In the genomic region with DNA sequence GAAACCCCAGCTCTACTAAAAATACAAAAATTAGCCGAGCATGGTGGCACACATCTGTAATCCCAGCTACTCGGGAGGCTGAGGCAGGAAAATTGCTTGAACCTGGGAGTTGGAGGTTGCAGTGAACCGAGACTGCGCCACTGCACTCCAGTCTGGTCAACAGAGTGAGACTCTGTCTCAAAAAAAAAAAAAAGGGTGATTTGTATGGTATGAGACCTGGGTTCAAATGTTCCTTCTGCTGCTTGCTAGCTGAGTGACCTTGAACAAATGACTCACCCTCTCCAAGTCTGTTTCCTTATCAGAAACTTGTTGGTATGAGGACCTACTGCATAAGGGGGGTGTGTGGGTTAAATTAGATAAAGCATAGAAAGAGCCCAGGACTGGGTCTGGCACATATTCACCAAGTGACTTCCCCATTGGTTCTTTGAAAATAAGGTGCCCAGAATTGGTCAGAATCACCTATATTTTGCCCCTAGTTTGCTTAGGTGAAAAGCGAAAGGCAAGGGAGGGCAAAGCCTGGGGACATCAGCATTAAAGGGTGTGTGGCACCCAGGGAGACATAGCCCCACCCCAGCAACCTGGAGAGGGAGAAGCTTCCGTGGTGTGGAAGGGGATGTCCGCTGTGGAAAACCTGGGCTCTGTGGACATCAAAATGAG, we compare ENCODE assay signal across 10 cellular contexts. TPM values are rescaled to one million over a fixed set of nuclear protein-coding genes. Genes with fewer than 3 reads are reported as not detected.
DNase-seq lines count a peak whose midpoint lies in the region; ATAC-seq and TF ChIP-seq lines count a peak whose summit lies in the region.
"Had no signal": no experiment of that assay in that cellular context is flagged by ENCODE, and none has a peak within 500 bp of the region (broad histone marks: within the 10 kb centered on the region; RNA-seq: fewer than 3 reads in every experiment).

No MANE protein-coding gene starts in this region.

- no peak overlapping the region for H3K4me2 ChIP-seq in OCI-LY7 (ENCODE audit: low read length)

- no peak for TF ChIP-seq POLR2A in gastrocnemius medialis (IDR thresholded peaks at IDR 0.05)

- no peaks in the 10 kb centered on the region for H3K27me3 Mint-ChIP-seq in CD8-positive, alpha-beta memory T cell
- no peaks in the 10 kb centered on the region for H3K27me3 Mint-ChIP-seq in effector memory CD8-positive, alpha-beta T cell

- H3K4me1 Mint-ChIP-seq in CD8-positive, alpha-beta memory T cell = peaks cover 42 to 67% (median 59%) of the 10 kb centered on the region in 3 donors
- H3K4me1 Mint-ChIP-seq in effector memory CD8-positive, alpha-beta T cell (ENCODE audit: low read depth in 2 of 2) = peaks cover 30 to 46% of the 10 kb centered on the region in 2 donors

- H3K9me3 Mint-ChIP-seq in CD8-positive, alpha-beta memory T cell = no peaks in the 10 kb centered on the region
- H3K9me3 Mint-ChIP-seq in effector memory CD8-positive, alpha-beta T cell = no peaks in the 10 kb centered on the region

- CTCF ChIA-PET in CD8-positive, alpha-beta memory T cell (lab: Charles Lee) = interaction anchor here (0.9 to 1.8 kb wide), 3 partner anchors 40 to 98 kb away, joined by 3 to 7 read pairs (median 6); no protein-coding TSS in a partner anchor
- CTCF ChIA-PET in OCI-LY7 (lab: Charles Lee; ENCODE audit: unreplicated experiment) = no interaction called here

- peak overlapping the region in 2 of 7 donors; percentile 8 to 49 for H3K4me3 Mint-ChIP-seq in CD8-positive, alpha-beta memory T cell
- peak overlapping the region in 1 of 2 donors; percentile 27 for H3K4me3 Mint-ChIP-seq in effector memory CD8-positive, alpha-beta T cell

- ATAC-seq in effector memory CD8-positive, alpha-beta T cell (replicated peaks) = no peak
- peak in 1 of 2 donors; percentile 18 for ATAC-seq in gastrocnemius medialis

- peaks cover 37% of the 10 kb centered on the region for H3K4me1 ChIP-seq in CD8-positive, alpha-beta memory T cell (ENCODE audit: insufficient read depth, low read length)
- H3K4me1 ChIP-seq in gastrocnemius medialis (peaks cover 36 to 55% of the 10 kb centered on the region in 2 donors), OCI-LY7 (ENCODE audit: insufficient read depth, low read length, poor library complexity, severe bottlenecking) (peaks cover 31% of the 10 kb centered on the region)

- H3K36me3 Mint-ChIP-seq in CD8-positive, alpha-beta memory T cell = peaks cover 0 to 26% (median 6%) of the 10 kb centered on the region in 3 donors
- H3K36me3 Mint-ChIP-seq in effector memory CD8-positive, alpha-beta T cell (ENCODE audit: insufficient read depth) = peaks cover 11% of the 10 kb centered on the region

- H3K27me3 ChIP-seq in CD8-positive, alpha-beta memory T cell (ENCODE audit: insufficient read depth, low read length, poor library complexity, severe bottlenecking) = no peaks in the 10 kb centered on the region
- no peaks in the 10 kb centered on the region for H3K27me3 ChIP-seq in gastrocnemius medialis

- H3K79me2 ChIP-seq in OCI-LY7 (ENCODE audit: insufficient read depth, low read depth, low read length) = peaks cover 83% of the 10 kb centered on the region

- no peak for TF ChIP-seq CTCF in gastrocnemius medialis (IDR thresholded peaks at IDR 0.05 in 4 of 5, conservative IDR thresholded peaks at IDR 0.05 in 1 of 5)
- TF ChIP-seq CTCF in OCI-LY7 (conservative IDR thresholded peaks at IDR 0.05; ENCODE audit: low read length) = no peak

- in situ Hi-C loops in gastrocnemius medialis (cut with MboI; ENCODE audit: low sequenced_read_pairs in 4 of 4) = no loop called here

- no TSS peak for BruUV-seq in OCI-LY7 (replicated peaks; lab: Mats Ljungman, UMichigan)

- intact Hi-C loops in gastrocnemius medialis (cut with DNase I; ENCODE audit: low total_unique reads) (loop anchor here (5.0 kb wide), 1 partner anchor 1266 kb away; no protein-coding TSS in a partner anchor), OCI-LY7 (cut with micrococcal nuclease; ENCODE audit: unreplicated experiment) (no loop called here)

- H3K27ac Mint-ChIP-seq in CD8-positive, alpha-beta memory T cell = peak overlapping the region in 7 of 8 donors; percentile 40 to 87 (median 71)
- peak overlapping the region; percentile 60 to 74 for H3K27ac Mint-ChIP-seq in effector memory CD8-positive, alpha-beta T cell

- no peaks in the 10 kb centered on the region for H3K9me3 ChIP-seq in CD8-positive, alpha-beta memory T cell (ENCODE audit: low read length)
- H3K9me3 ChIP-seq in gastrocnemius medialis = no peaks in the 10 kb centered on the region
- no peaks in the 10 kb centered on the region for H3K9me3 ChIP-seq in OCI-LY7 (ENCODE audit: low read length)

- POLR2A ChIA-PET in CD8-positive, alpha-beta memory T cell (lab: Charles Lee) = interaction anchor here (0.7 kb wide), 1 partner anchor 1964 kb away, joined by 4 read pairs; no protein-coding TSS in a partner anchor
- POLR2A ChIA-PET in OCI-LY7 (lab: Charles Lee) = interaction anchor here (1.4 kb wide), 1 partner anchor 9 kb away, joined by 4 read pairs; no protein-coding TSS in a partner anchor

- H3K27ac ChIP-seq in CD8-positive, alpha-beta memory T cell (ENCODE audit: low read depth, low read length) = peak overlapping the region; percentile 75
- H3K27ac ChIP-seq in gastrocnemius medialis (peak overlapping the region; percentile 75 to 84 (median 82)), OCI-LY7 (ENCODE audit: low read depth, low read length, poor library complexity, severe bottlenecking) (no peak overlapping the region)

- no peak overlapping the region for H3K4me3 ChIP-seq in CD8-positive, alpha-beta memory T cell (ENCODE audit: low read length)
- peak overlapping the region in 1 of 4 donors; percentile 6 for H3K4me3 ChIP-seq in gastrocnemius medialis
- no peak overlapping the region for H3K4me3 ChIP-seq in OCI-LY7 (ENCODE audit: low read depth, low read length, poor library complexity, severe bottlenecking)

- H3K9me2 ChIP-seq in OCI-LY7 (ENCODE audit: insufficient read depth, low read length) = no peaks in the 10 kb centered on the region

- H4K20me1 ChIP-seq in OCI-LY7 (ENCODE audit: insufficient read depth, low read length) = no peaks in the 10 kb centered on the region

- H2AFZ ChIP-seq in OCI-LY7 (ENCODE audit: low read length) = no peak overlapping the region

- no peaks in the 10 kb centered on the region for H3K36me3 ChIP-seq in CD8-positive, alpha-beta memory T cell (ENCODE audit: insufficient read depth, low read length)
- H3K36me3 ChIP-seq in gastrocnemius medialis (no peaks in the 10 kb centered on the region), OCI-LY7 (ENCODE audit: insufficient read depth, low read length) (peaks cover 58% of the 10 kb centered on the region)

- DNase-seq in CD8-positive, alpha-beta memory T cell = no peak
- DNase-seq in OCI-M1 (lab: John Stamatoyannopoulos, UW) (peak; percentile 88), gastrocnemius medialis (no peak), NCI-H146 (lab: John Stamatoyannopoulos, UW) (no peak), GM03348 (ENCODE audit: low spot score) (no peak), OCI-LY7 (ENCODE audit: low spot score) (no peak)
- DNase-seq in effector memory CD8-positive, alpha-beta T cell = no peak
- no peak for DNase-seq in activated effector memory CD4-positive, alpha-beta T cell treated with Interleukin-2 at 50 U/mL for 16 hours
- DNase-seq: islet precursor cell; stimulated activated CD4-positive, alpha-beta T cell treated with anti-CD3 and anti-CD28 coated beads, Interleukin-15, amount 100 ng/mL, for 24 hours had no signal

RNA-seq across cellular contexts. Expression of gene SLC25A25, which starts 9.9 kb away (rescaled TPM):
- total RNA-seq in CD8-positive, alpha-beta memory T cell = 10 to 100 TPM; 17.7 to 17.8 TPM
- 19.8 TPM for polyA plus RNA-seq in CD8-positive, alpha-beta memory T cell
- total RNA-seq in gastrocnemius medialis = 10 to 100 TPM; 26.9 to 98.7 (median 46.0) TPM
- 21.4 and 23.7 TPM in 2 replicates for total RNA-seq in OCI-LY7 (2014; rRNA removed; shearing (Covaris generic))
- 17.6 and 20.2 TPM in 2 replicates for total RNA-seq in OCI-LY7 (2022)

RNA-seq across cellular contexts. Expression of gene NAIF1, which starts 10.9 kb away (rescaled TPM):
- total RNA-seq in CD8-positive, alpha-beta memory T cell = 10 to 100 TPM; 13.1 to 14.0 TPM
- polyA plus RNA-seq in CD8-positive, alpha-beta memory T cell = 13.5 TPM
- total RNA-seq in gastrocnemius medialis (1 to 10 TPM; 3.6 to 7.4 (median 6.9) TPM), OCI-LY7 (2022) (14.8 and 14.9 TPM in 2 replicates)
- total RNA-seq in OCI-LY7 (2014; rRNA removed; shearing (Covaris generic)) = 8.6 TPM in 2 replicates

RNA-seq across cellular contexts. Expression of gene PTGES2, which starts 49.6 kb away (rescaled TPM):
- 10 to 100 TPM; 67.0 to 68.3 TPM for total RNA-seq in CD8-positive, alpha-beta memory T cell
- polyA plus RNA-seq in CD8-positive, alpha-beta memory T cell = 51.7 TPM
- 100 to 1,000 TPM in 3 of 4 donors, 10 to 100 TPM in 1; 95.2 to 266 (median 155) TPM for total RNA-seq in gastrocnemius medialis
- 67.4 and 68.1 TPM in 2 replicates for total RNA-seq in OCI-LY7 (2014; rRNA removed; shearing (Covaris generic))
- total RNA-seq in OCI-LY7 (2022) = 59.2 and 76.3 TPM in 2 replicates
